ENCODE assay signal across 9 cellular contexts in the genomic region with DNA sequence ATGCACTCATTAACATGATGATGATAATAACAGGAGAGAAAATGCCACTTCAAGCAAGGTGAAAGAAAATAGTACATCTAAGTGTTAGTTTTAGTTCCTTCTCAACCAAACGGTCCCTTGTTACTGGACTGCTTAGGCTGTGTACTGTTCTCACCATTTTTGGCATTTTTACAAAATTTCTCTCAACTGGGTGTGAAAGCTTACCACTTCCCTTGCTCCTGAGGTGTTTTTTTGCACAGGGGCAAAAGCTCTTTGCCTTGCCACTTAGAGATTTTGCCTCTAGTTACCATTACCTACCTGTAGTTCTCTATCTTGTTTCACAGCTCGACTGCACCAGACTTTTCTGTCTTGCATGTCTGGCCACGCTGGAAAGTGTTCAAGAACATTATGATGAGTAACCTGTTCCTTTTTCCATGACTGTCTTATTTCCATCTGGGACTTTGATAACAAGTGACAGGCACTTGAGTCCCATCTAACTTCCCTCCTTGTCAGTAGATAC. TPM values are rescaled to one million over a fixed set of nuclear protein-coding genes. Genes with fewer than 3 reads are reported as not detected.
DNase-seq lines count a peak whose midpoint lies in the region; ATAC-seq, FAIRE-seq and TF ChIP-seq lines count a peak whose summit lies in the region.
"Had no signal": no experiment of that assay in that cellular context is flagged by ENCODE, and none has a peak within 500 bp of the region (broad histone marks: within the 10 kb centered on the region; RNA-seq: fewer than 3 reads in every experiment).

No MANE protein-coding gene starts in this region.

- H3K36me3 ChIP-seq in astrocyte (ENCODE audit: insufficient read depth, low read length) (peaks cover 6% of the 10 kb centered on the region), A673 (ENCODE audit: insufficient read depth, low read length, poor library complexity, severe bottlenecking) (no peaks in the 10 kb centered on the region)
- H3K36me3 ChIP-seq: upper lobe of left lung had no signal

- no peak overlapping the region for H2AFZ ChIP-seq in astrocyte (ENCODE audit: low read depth, low read length)

- H3K27ac ChIP-seq in astrocyte (ENCODE audit: low read depth, low read length): peak overlapping the region; percentile 35
- H3K27ac ChIP-seq in A673 (ENCODE audit: low read depth, low read length, poor library complexity, severe bottlenecking): no peak overlapping the region
- H3K27ac ChIP-seq: upper lobe of left lung had no signal

- no peak overlapping the region for H3K4me3 ChIP-seq in astrocyte (ENCODE audit: insufficient read depth, low read depth, low read length)
- no peak overlapping the region for H3K4me3 ChIP-seq in A673 (ENCODE audit: low read depth, low read length, poor library complexity, severe bottlenecking)
- H3K4me3 ChIP-seq: upper lobe of left lung had no signal

- intact Hi-C loops in sciatic nerve (cut with DNase I): no loop called here
- intact Hi-C loops in A673 (cut with micrococcal nuclease; ENCODE audit: unreplicated experiment): no loop called here

- H4K20me1 ChIP-seq in astrocyte (ENCODE audit: insufficient read depth, low read length): peaks cover 81% of the 10 kb centered on the region

- TF ChIP-seq CTCF in astrocyte (IDR thresholded peaks at IDR 0.05; ENCODE audit: insufficient read depth, low read depth, low read length) (no peak), A673 (conservative IDR thresholded peaks at IDR 0.05; ENCODE audit: low read depth, low read length) (no peak)

- H3K4me1 ChIP-seq in astrocyte (ENCODE audit: insufficient read depth, low read length): peaks cover 25% of the 10 kb centered on the region
- no peaks in the 10 kb centered on the region for H3K4me1 ChIP-seq in A673 (ENCODE audit: insufficient read depth, low read length, poor library complexity, severe bottlenecking)

- peak overlapping the region; percentile 60 for H3K4me2 ChIP-seq in astrocyte (ENCODE audit: low read length)

- no peak overlapping the region for H3K9ac ChIP-seq in astrocyte (ENCODE audit: low read length)

- no peaks in the 10 kb centered on the region for H3K9me3 ChIP-seq in astrocyte (ENCODE audit: insufficient read depth, low read depth, low read length)
- no peaks in the 10 kb centered on the region for H3K9me3 ChIP-seq in A673 (ENCODE audit: low read depth, low read length, poor library complexity, severe bottlenecking)
- H3K9me3 ChIP-seq: upper lobe of left lung had no signal

- POLR2A ChIA-PET in A673 (lab: Charles Lee; ENCODE audit: low non-redundant PET): no interaction called here

- H3K9me3 Mint-ChIP-seq in astrocyte (ENCODE audit: unreplicated experiment): no peaks in the 10 kb centered on the region

- H3K36me3 Mint-ChIP-seq in astrocyte (ENCODE audit: low read depth, unreplicated experiment): no peaks in the 10 kb centered on the region

- no peak overlapping the region for H3K4me3 Mint-ChIP-seq in astrocyte (ENCODE audit: unreplicated experiment)

- ATAC-seq in GM18498 (IDR thresholded peaks at IDR 0.05; ENCODE audit: unreplicated experiment) (peak; percentile 80), GM21619 (IDR thresholded peaks at IDR 0.05; ENCODE audit: unreplicated experiment) (peak; percentile 67), sciatic nerve (peak; percentile 45)

- no peak for FAIRE-seq in astrocyte (lab: Jason Lieb, UNC)

- DNase-seq in KG1 (lab: John Stamatoyannopoulos, UW): peak; percentile 58
- peak; percentile 65 for DNase-seq in astrocyte (ENCODE audit: low read depth)
- no peak for DNase-seq in sciatic nerve (ENCODE audit: low spot score)
- DNase-seq in GM19240 (ENCODE audit: insufficient read length, low spot score): no peak
- no peak for DNase-seq in NCI-H2081 treated with DMSO at 0.1 percent for 48 hours (lab: John Stamatoyannopoulos, UW)
- DNase-seq in A673 (ENCODE audit: low spot score): no peak
- DNase-seq: upper lobe of left lung had no signal

- CTCF ChIA-PET in A673 (lab: Charles Lee): no interaction called here

- no TSS peak for BruUV-seq in A673 (replicated peaks; lab: Mats Ljungman, UMichigan)

- no peak overlapping the region for H3K27ac Mint-ChIP-seq in astrocyte (ENCODE audit: unreplicated experiment)

- H3K27me3 Mint-ChIP-seq in astrocyte (ENCODE audit: low read depth, unreplicated experiment): no peaks in the 10 kb centered on the region

- H3K79me2 ChIP-seq in astrocyte (ENCODE audit: insufficient read depth, low read length): peaks cover 100% of the 10 kb centered on the region

- H3K4me1 Mint-ChIP-seq in astrocyte (ENCODE audit: low read depth, unreplicated experiment): peaks cover 45% of the 10 kb centered on the region

- H3K27me3 ChIP-seq in astrocyte (ENCODE audit: insufficient read depth, low read length): no peaks in the 10 kb centered on the region
- no peaks in the 10 kb centered on the region for H3K27me3 ChIP-seq in A673 (replicated peaks; ENCODE audit: insufficient read depth, low read depth, low read length, poor library complexity)
- H3K27me3 ChIP-seq: upper lobe of left lung had no signal

RNA-seq across cellular contexts. Expression of a gene that starts 10.7 kb away (rescaled TPM):
- 119 and 125 TPM in 2 replicates for total RNA-seq in astrocyte
- 119 TPM for total RNA-seq in sciatic nerve
- total RNA-seq in A673 (2021): 16.0 and 18.6 TPM in 2 replicates

Comparison
In these comparisons a context has a peak if more than half of its experiments do, and no peak if none do; other contexts are left out.
1. DNase-seq: peak in KG1 (single experiment) and astrocyte (single experiment); none in sciatic nerve (single experiment), GM19240 (single experiment), NCI-H2081 treated with DMSO at 0.1 percent for 48 hours (single experiment) and A673 (single experiment).
2. Peak in every context shown above with its lines, with median percentiles within 50 percentile points of each other: ATAC-seq.